In genomic region chr15:83574345-83574744, GRCh38 we compare ENCODE assay signal across 36 cellular contexts.
"Had no signal": no experiment of that assay in that cellular context is flagged by ENCODE, and none has a peak within 500 bp of the region (broad histone marks: within the 10 kb centered on the region; RNA-seq: fewer than 3 reads in every experiment).

No MANE protein-coding gene starts in this region.

- H3K36me3 ChIP-seq: adrenal gland, breast epithelium, MG63 had no signal

- DNase-seq: activated B cell treated with CpG ODN at 0.5 μM for 24 hours; activated CD4-positive, alpha-beta memory T cell treated with anti-CD3 and anti-CD28 coated beads for 36 hours; activated CD4-positive, alpha-beta T cell treated with anti-CD3 and anti-CD28 coated beads for 4 hours; activated CD4-positive, alpha-beta T cell treated with anti-CD3 and anti-CD28 coated beads, Interleukin-2, amount 50 U/mL, for 1 hour; activated CD4-positive, CD25-positive, alpha-beta regulatory T cell treated with anti-CD3 and anti-CD28 coated beads, Interleukin-2, amount 50 U/mL, for 72 hours; activated CD8-positive, alpha-beta memory T cell treated with anti-CD3 and anti-CD28 coated beads, Interleukin-2, amount 50 U/mL, for 4 hours; activated gamma-delta T cell treated with Interleukin-2 at 50 U/mL for 16 hours; activated naive CD4-positive, alpha-beta T cell treated with anti-CD3 and anti-CD28 coated beads for 36 hours; activated T-cell treated with anti-CD3 and anti-CD28 coated beads for 4 hours; activated T-cell treated with anti-CD3 and anti-CD28 coated beads, Interleukin-2, amount 50 U/mL, for 4 hours; adrenal gland; body of pancreas; Kasumi-1; KG1; MG63; MV-4-11; NCI-H1092; NCI-H1436 treated with DMSO at 0.1 percent for 48 hours; NCI-H1694 treated with DMSO at 0.1 percent for 48 hours; NCI-H2029; NCI-H345; NCI-H526; NCI-H748 treated with DMSO at 0.1 percent for 48 hours; NK-92 treated with Interleukin-12 subunit alpha and Interleukin-12 subunit beta, amount 100 ng/mL, for 24 hours; PC-9; SIG-M5; SW 1271; T-helper 1 cell; T-helper 2 cell; T-helper 9 cell had no signal

- H3K36me3 Mint-ChIP-seq: activated CD4-positive, alpha-beta memory T cell treated with anti-CD3 and anti-CD28 coated beads for 36 hours; activated naive CD4-positive, alpha-beta T cell treated with anti-CD3 and anti-CD28 coated beads, Interleukin-2, amount 50 U/mL, for 72 hours had no signal

- H3K27me3 ChIP-seq: adrenal gland, body of pancreas, breast epithelium, MG63 had no signal

- ATAC-seq: activated naive CD4-positive, alpha-beta T cell treated with anti-CD3 and anti-CD28 coated beads, Interleukin-2, amount 50 U/mL, for 72 hours; activated T-cell treated with anti-CD3 and anti-CD28 coated beads, Interleukin-2, amount 50 U/mL, for 4 hours; body of pancreas; Right ventricle myocardium inferior had no signal

- H3K27me3 Mint-ChIP-seq: activated B cell treated with CpG ODN at 0.5 μM for 24 hours had no signal

- H3K4me1 Mint-ChIP-seq: activated B cell treated with CpG ODN at 0.5 μM for 24 hours had no signal

- H3K4me1 ChIP-seq: adrenal gland, body of pancreas, breast epithelium had no signal

- H3K9me3 Mint-ChIP-seq: activated B cell treated with CpG ODN at 0.5 μM for 24 hours; activated CD4-positive, alpha-beta memory T cell treated with anti-CD3 and anti-CD28 coated beads for 36 hours; activated naive CD4-positive, alpha-beta T cell treated with anti-CD3 and anti-CD28 coated beads for 36 hours; activated naive CD4-positive, alpha-beta T cell treated with anti-CD3 and anti-CD28 coated beads, Interleukin-2, amount 50 U/mL, for 72 hours; activated T-cell treated with anti-CD3 and anti-CD28 coated beads, Interleukin-2, amount 50 U/mL, for 4 hours; activated T-helper 1 cell treated with anti-CD3 and anti-CD28 coated beads, Interleukin-12 subunit alpha, Interleukin-12 subunit beta, Interleukin-2, Interleukin-4 antibody, amounts not matched to agents 30 ng/mL and 10 ng/mL and 1 ng/mL, durations not matched to agents 14 hours and 24 hours and 36 hours had no signal

- H3K9me3 ChIP-seq: adrenal gland, body of pancreas, breast epithelium, MG63 had no signal

- H3K4me3 ChIP-seq: adrenal gland, body of pancreas, breast epithelium, MG63, PC-9 had no signal

- H3K4me2 ChIP-seq: PC-9 had no signal

- H3K27ac Mint-ChIP-seq: activated B cell treated with CpG ODN at 0.5 μM for 24 hours; activated CD4-positive, alpha-beta memory T cell treated with anti-CD3 and anti-CD28 coated beads for 36 hours; activated naive CD4-positive, alpha-beta T cell treated with anti-CD3 and anti-CD28 coated beads for 36 hours; activated naive CD4-positive, alpha-beta T cell treated with anti-CD3 and anti-CD28 coated beads, Interleukin-2, amount 50 U/mL, for 72 hours; activated T-helper 1 cell treated with anti-CD3 and anti-CD28 coated beads, Interleukin-12 subunit alpha, Interleukin-12 subunit beta, Interleukin-2, Interleukin-4 antibody, amounts not matched to agents 30 ng/mL and 10 ng/mL and 1 ng/mL, durations not matched to agents 14 hours and 24 hours and 36 hours had no signal

- H3K27ac ChIP-seq: adrenal gland, body of pancreas, breast epithelium, PC-9, RWPE1, VCaP had no signal

- H3K4me3 Mint-ChIP-seq: activated B cell treated with CpG ODN at 0.5 μM for 24 hours; activated CD4-positive, alpha-beta memory T cell treated with anti-CD3 and anti-CD28 coated beads for 36 hours; activated naive CD4-positive, alpha-beta T cell treated with anti-CD3 and anti-CD28 coated beads for 36 hours; activated T-cell treated with anti-CD3 and anti-CD28 coated beads, Interleukin-2, amount 50 U/mL, for 4 hours; activated T-helper 1 cell treated with anti-CD3 and anti-CD28 coated beads, Interleukin-12 subunit alpha, Interleukin-12 subunit beta, Interleukin-2, Interleukin-4 antibody, amounts not matched to agents 30 ng/mL and 10 ng/mL and 1 ng/mL, durations not matched to agents 14 hours and 24 hours and 36 hours had no signal

- H2AFZ ChIP-seq: PC-9 had no signal
